In the genomic region with DNA sequence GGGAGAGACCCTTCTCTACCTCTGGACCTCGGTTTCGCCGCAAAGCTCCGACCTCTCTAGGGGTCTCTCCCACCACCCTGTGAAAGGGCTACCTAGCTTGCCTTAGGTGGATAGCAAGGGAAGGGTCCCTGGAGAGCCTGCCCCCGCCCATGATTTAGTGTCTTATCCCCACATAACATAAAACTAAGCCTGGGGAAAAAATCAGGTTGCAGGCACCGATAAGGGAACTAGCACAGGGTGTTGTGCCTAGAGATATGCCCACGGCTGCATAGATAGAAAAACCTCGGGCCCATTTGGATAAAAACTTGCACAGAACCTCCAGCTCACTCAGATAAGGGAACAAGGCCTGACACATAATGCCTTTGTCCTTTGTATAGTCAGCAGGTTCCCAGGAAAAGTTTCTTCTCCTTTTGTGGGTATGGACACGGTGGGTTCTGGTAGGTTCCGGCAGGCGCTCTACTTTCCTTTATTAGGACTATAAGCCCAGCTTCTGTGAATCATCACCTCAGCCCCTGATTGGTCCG, we compare ENCODE assay signal across 8 cellular contexts. TPM values are rescaled to one million over a fixed set of nuclear protein-coding genes. Genes with fewer than 3 reads are reported as not detected.
DNase-seq lines count a peak whose midpoint lies in the region; ATAC-seq and TF ChIP-seq lines count a peak whose summit lies in the region.

No MANE protein-coding gene starts in this region.

- H3K79me2 ChIP-seq in DND-41 (ENCODE audit: insufficient read depth, low read length): no peaks in the 10 kb centered on the region
- no peaks in the 10 kb centered on the region for H3K79me2 ChIP-seq in OCI-LY7 (ENCODE audit: insufficient read depth, low read depth, low read length)

- no peaks in the 10 kb centered on the region for H3K4me1 Mint-ChIP-seq in mesothelial cell of epicardium

- POLR2A ChIA-PET in OCI-LY7 (lab: Charles Lee): interaction anchor here (2.8 kb wide), 1 partner anchor 13 kb away, joined by 9 read pairs; no protein-coding TSS in a partner anchor

- H3K4me2 ChIP-seq in DND-41 (ENCODE audit: insufficient read depth, low read length) (peak overlapping the region; percentile 68), OCI-LY7 (ENCODE audit: low read length) (peak overlapping the region; percentile 89; the same call in 1 of the 2 replicates)

- H3K4me1 ChIP-seq in DND-41 (ENCODE audit: insufficient read depth, low read length) (peaks cover 28% of the 10 kb centered on the region), OCI-LY7 (ENCODE audit: insufficient read depth, low read length, poor library complexity, severe bottlenecking) (peaks cover 14% of the 10 kb centered on the region)

- H3K27me3 ChIP-seq in DND-41 (ENCODE audit: insufficient read depth, low read length, poor library complexity): no peaks in the 10 kb centered on the region

- intact Hi-C loops in OCI-LY7 (cut with micrococcal nuclease; ENCODE audit: unreplicated experiment): no loop called here

- no peak for TF ChIP-seq CTCF in DND-41 (IDR thresholded peaks at IDR 0.05; ENCODE audit: borderline replicate concordance, extremely low read depth, low read length, poor library complexity, severe bottlenecking)
- no peak for TF ChIP-seq CTCF in OCI-LY7 (conservative IDR thresholded peaks at IDR 0.05; ENCODE audit: low read length)
- no peak for TF ChIP-seq CTCF in fibroblast of mammary gland (conservative IDR thresholded peaks at IDR 0.05; ENCODE audit: control insufficient read depth, insufficient read depth, low read depth, low read length)
- no peak for TF ChIP-seq CTCF in mesothelial cell of epicardium (IDR thresholded peaks at IDR 0.05; ENCODE audit: unreplicated experiment)

- H3K9ac ChIP-seq in DND-41 (ENCODE audit: low read depth, low read length): peak overlapping the region; percentile 88

- no peaks in the 10 kb centered on the region for H3K36me3 ChIP-seq in DND-41 (ENCODE audit: insufficient read depth, low read length)
- no peaks in the 10 kb centered on the region for H3K36me3 ChIP-seq in OCI-LY7 (ENCODE audit: insufficient read depth, low read length)

- no peak overlapping the region for H3K4me3 Mint-ChIP-seq in mesothelial cell of epicardium

- BruUV-seq in OCI-LY7 (replicated peaks; lab: Mats Ljungman, UMichigan): no TSS peak

- DNase-seq in DND-41 (no peak), OCI-LY7 (ENCODE audit: low spot score) (no peak), fibroblast of mammary gland (ENCODE audit: low read depth) (no peak), pons (ENCODE audit: low spot score) (peak; percentile 97), NCI-H1930 (lab: John Stamatoyannopoulos, UW) (no peak), mesothelial cell of epicardium (ENCODE audit: low spot score in 2 of 2, unreplicated experiment in 2 of 2) (no peak), NCI-H748 (lab: John Stamatoyannopoulos, UW; ENCODE audit: unreplicated experiment) (no peak)

- H3K4me3 ChIP-seq in DND-41 (ENCODE audit: low read depth in 1 of 2, low read length in 2 of 2) (peak overlapping the region in 1 of 2 experiments; percentile 79; a peak in 3 of 4 replicates), OCI-LY7 (ENCODE audit: low read depth, low read length, poor library complexity, severe bottlenecking) (peak overlapping the region; percentile 65), fibroblast of mammary gland (ENCODE audit: control insufficient read depth, low read depth, low read length) (peak overlapping the region; percentile 77)

- H3K9me2 ChIP-seq in OCI-LY7 (ENCODE audit: insufficient read depth, low read length): no peaks in the 10 kb centered on the region

- H3K27me3 Mint-ChIP-seq in mesothelial cell of epicardium (ENCODE audit: low read depth): no peaks in the 10 kb centered on the region

- H2AFZ ChIP-seq in DND-41 (ENCODE audit: low read depth, low read length) (peak overlapping the region; percentile 89), OCI-LY7 (ENCODE audit: low read length) (peak overlapping the region; percentile 62; the same call in 1 of the 2 replicates)

- H3K27ac ChIP-seq in DND-41 (ENCODE audit: low read length) (peak overlapping the region; percentile 90), OCI-LY7 (ENCODE audit: low read depth, low read length, poor library complexity, severe bottlenecking) (no peak overlapping the region)

- CTCF ChIA-PET in OCI-LY7 (lab: Charles Lee; ENCODE audit: unreplicated experiment): no interaction called here

- H3K9me3 Mint-ChIP-seq in mesothelial cell of epicardium: peaks cover 5% of the 10 kb centered on the region

- no peaks in the 10 kb centered on the region for H4K20me1 ChIP-seq in DND-41 (ENCODE audit: insufficient read depth, low read length)
- H4K20me1 ChIP-seq in OCI-LY7 (ENCODE audit: insufficient read depth, low read length): no peaks in the 10 kb centered on the region

- H3K36me3 Mint-ChIP-seq in mesothelial cell of epicardium: peaks cover 2% of the 10 kb centered on the region

- no peak overlapping the region for H3K27ac Mint-ChIP-seq in mesothelial cell of epicardium

- H3K9me3 ChIP-seq in DND-41 (ENCODE audit: insufficient read depth, low read length, severe bottlenecking) (peaks cover 4% of the 10 kb centered on the region), OCI-LY7 (ENCODE audit: low read length) (peaks cover 6% of the 10 kb centered on the region)

- ATAC-seq in DND-41 (ENCODE audit: insufficient read depth, low read depth) (no peak), esophagus mucosa (no peak)

RNA-seq across cellular contexts. Expression of gene ZSCAN31, which starts 0.8 kb away (rescaled TPM):
- total RNA-seq in OCI-LY7 (2014; rRNA removed; shearing (Covaris generic)): not detected in 2 replicates
- not detected in 2 replicates for total RNA-seq in OCI-LY7 (2022)
- total RNA-seq in mesothelial cell of epicardium: 5.8 to 8.8 TPM (median 6.0 TPM) in 3 replicates
- total RNA-seq in esophagus mucosa: 9.4 TPM

RNA-seq across cellular contexts. Expression of gene ZKSCAN3, which starts 14.6 kb away (rescaled TPM):
- 2.5 and 3.2 TPM in 2 replicates for total RNA-seq in OCI-LY7 (2014; rRNA removed; shearing (Covaris generic))
- 6.7 and 7.1 TPM in 2 replicates for total RNA-seq in OCI-LY7 (2022)
- total RNA-seq in mesothelial cell of epicardium: 11.2 to 12.9 TPM (median 12.1 TPM) in 3 replicates
- 2.4 TPM for total RNA-seq in esophagus mucosa

RNA-seq across cellular contexts. Expression of gene PGBD1, which starts 53.7 kb away (rescaled TPM):
- total RNA-seq in OCI-LY7 (2014; rRNA removed; shearing (Covaris generic)): 1.6 and 3.3 TPM in 2 replicates
- 1.6 and 1.9 TPM in 2 replicates for total RNA-seq in OCI-LY7 (2022)
- total RNA-seq in mesothelial cell of epicardium: 8.9 to 9.4 TPM (median 9.2 TPM) in 3 replicates
- 0.76 TPM for total RNA-seq in esophagus mucosa
